Comparison of ENCODE assay signal across 10 cellular contexts in genomic region chr2:1944986-1945385, GRCh38.
"Had no signal": no experiment of that assay in that cellular context is flagged by ENCODE, and none has a peak within 500 bp of the region (broad histone marks: within the 10 kb centered on the region; RNA-seq: fewer than 3 reads in every experiment).

No MANE protein-coding gene starts in this region.

- DNase-seq: GM23248, H7, HFFc6, IMR-90, KG1 had no signal

- ATAC-seq: HCT116, HepG2, K562 had no signal

- H2AFZ ChIP-seq: GM23248 had no signal

- H3K4me1 ChIP-seq: HAP-1 had no signal

- H3K27ac ChIP-seq: GM23248, HL-60 had no signal

- H3K4me3 Mint-ChIP-seq: HFFc6 had no signal

- H3K27ac Mint-ChIP-seq: HFFc6 had no signal

- H3K9ac ChIP-seq: GM23248 had no signal

- H3K4me3 ChIP-seq: GM23248, HAP-1, K562 had no signal

- H3K36me3 ChIP-seq: HAP-1 had no signal

- H3K9me3 ChIP-seq: HAP-1 had no signal
